In the genomic region with DNA sequence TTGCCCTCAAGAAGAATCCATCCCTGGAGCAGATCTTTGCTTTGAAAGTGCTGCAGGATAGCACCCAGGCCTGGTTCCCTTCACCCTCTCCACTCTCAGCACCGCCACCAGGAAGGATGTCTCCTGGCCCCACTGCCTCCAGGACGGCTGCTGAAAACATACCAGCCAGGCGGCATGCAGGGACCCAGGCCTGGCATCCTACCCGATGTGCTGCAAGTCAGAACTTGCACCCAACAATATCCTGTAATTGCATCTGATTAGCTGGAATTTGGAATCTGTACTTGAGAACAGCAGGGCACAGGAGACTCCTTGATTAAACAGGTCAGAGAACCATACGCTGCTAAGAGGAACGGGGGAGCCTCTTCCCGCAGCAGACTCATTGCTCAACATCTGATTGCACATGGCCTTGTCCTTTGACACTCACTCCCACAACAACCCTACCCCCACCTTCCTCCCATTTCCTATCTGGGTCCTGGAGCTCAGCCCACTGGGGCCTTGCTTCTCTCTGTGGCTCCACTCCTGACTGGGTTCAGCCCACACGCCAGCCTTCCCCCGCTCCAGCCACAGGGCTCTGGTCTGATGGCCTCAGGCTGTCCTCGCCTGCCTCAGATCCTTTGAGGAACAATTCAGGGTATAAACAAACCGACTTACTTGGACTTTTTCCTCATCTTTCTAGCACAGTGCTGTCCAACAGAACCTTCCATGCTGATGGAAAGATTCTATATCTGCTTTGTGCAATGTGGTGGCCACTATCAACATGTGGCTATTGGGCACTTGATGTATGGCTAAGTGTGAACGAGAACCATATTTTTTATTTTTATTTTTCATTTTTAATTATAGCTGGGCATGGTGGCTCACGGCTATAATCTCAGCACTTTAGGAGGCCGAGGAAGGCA, we compare ENCODE assay signal across 8 cellular contexts.
A peak's percentile ranks its signal among the peaks of the same experiment; 100 is the strongest.
DNase-seq lines count a peak whose midpoint lies in the region; ATAC-seq lines count a peak whose summit lies in the region.

No MANE protein-coding gene starts in this region.

- H3K4me3 Mint-ChIP-seq in activated T-helper 17 cell treated with anti-CD3 and anti-CD28 coated beads, Interleukin-2, amount 50 U/mL, for 72 hours, result no peak overlapping the region

- no peaks in the 10 kb centered on the region for H3K4me1 ChIP-seq in effector memory CD4-positive, alpha-beta T cell (ENCODE audit: control insufficient read depth, insufficient read depth, low read length, poor library complexity, severe bottlenecking)

- H3K4me3 ChIP-seq in effector memory CD4-positive, alpha-beta T cell (ENCODE audit: insufficient read depth, low read depth, low read length, poor library complexity, severe bottlenecking), result no peak overlapping the region

- H3K9me3 Mint-ChIP-seq in activated T-helper 17 cell treated with anti-CD3 and anti-CD28 coated beads, Interleukin-2, amount 50 U/mL, for 72 hours, result no peaks in the 10 kb centered on the region

- no peaks in the 10 kb centered on the region for H3K9me3 ChIP-seq in effector memory CD4-positive, alpha-beta T cell (ENCODE audit: control insufficient read depth, low read length)

- H3K27ac ChIP-seq in effector memory CD4-positive, alpha-beta T cell (ENCODE audit: insufficient read depth, low read length, poor library complexity, severe bottlenecking), result no peak overlapping the region

- H3K27me3 ChIP-seq in effector memory CD4-positive, alpha-beta T cell (replicated peaks; ENCODE audit: control insufficient read depth, insufficient read depth, low read length, poor library complexity, severe bottlenecking), result no peaks in the 10 kb centered on the region

- no peaks in the 10 kb centered on the region for H3K4me1 Mint-ChIP-seq in activated T-helper 17 cell treated with anti-CD3 and anti-CD28 coated beads, Interleukin-2, amount 50 U/mL, for 72 hours

- ATAC-seq in activated T-helper 17 cell treated with anti-CD3 and anti-CD28 coated beads, Interleukin-2, amount 50 U/mL, for 72 hours (replicated peaks), result no peak

- H3K27ac Mint-ChIP-seq in activated T-helper 17 cell treated with anti-CD3 and anti-CD28 coated beads, Interleukin-2, amount 50 U/mL, for 72 hours, result peak overlapping the region; percentile 23

- H3K36me3 Mint-ChIP-seq in activated T-helper 17 cell treated with anti-CD3 and anti-CD28 coated beads, Interleukin-2, amount 50 U/mL, for 72 hours (ENCODE audit: low read depth), result no peaks in the 10 kb centered on the region

- H3K27me3 Mint-ChIP-seq in activated T-helper 17 cell treated with anti-CD3 and anti-CD28 coated beads, Interleukin-2, amount 50 U/mL, for 72 hours, result no peaks in the 10 kb centered on the region

- H3K36me3 ChIP-seq in effector memory CD4-positive, alpha-beta T cell (ENCODE audit: control insufficient read depth, insufficient read depth, low read length), result no peaks in the 10 kb centered on the region

- DNase-seq in M059J (ENCODE audit: low read depth) (peak; percentile 45), islet precursor cell (peak; percentile 60), superior temporal gyrus (ENCODE audit: extremely low spot score) (peak; percentile 26), iPS-NIHi11 (ENCODE audit: low spot score) (no peak), NCI-H2029 treated with DMSO at 0.1 percent for 48 hours (lab: John Stamatoyannopoulos, UW) (no peak)
- DNase-seq in effector memory CD4-positive, alpha-beta T cell, result no peak
- no peak for DNase-seq in stimulated activated CD4-positive, alpha-beta T cell treated with anti-CD3 and anti-CD28 coated beads, Interleukin-4, amount 100 ng/mL, for 1 hour

Comparison
In these comparisons a context has a peak if more than half of its experiments do, and no peak if none do; other contexts are left out.
1. DNase-seq: peak in M059J (single experiment), islet precursor cell (single experiment) and superior temporal gyrus (single experiment); none in iPS-NIHi11 (single experiment), effector memory CD4-positive, alpha-beta T cell (0 of 3), stimulated activated CD4-positive, alpha-beta T cell treated with anti-CD3 and anti-CD28 coated beads, Interleukin-4, amount 100 ng/mL, for 1 hour (single experiment) and NCI-H2029 treated with DMSO at 0.1 percent for 48 hours (single experiment).